17 cellular contexts compared by ENCODE assay signal in genomic region chr5:122412966-122413365, GRCh38.
"Had no signal": no experiment of that assay in that cellular context is flagged by ENCODE, and none has a peak within 500 bp of the region (broad histone marks: within the 10 kb centered on the region; RNA-seq: fewer than 3 reads in every experiment).

No MANE protein-coding gene starts in this region.

- ATAC-seq: activated CD8-positive, alpha-beta T cell treated with anti-CD3 and anti-CD28 coated beads for 36 hours; activated T-cell treated with anti-CD3 and anti-CD28 coated beads, Interleukin-2, amount 50 U/mL, for 72 hours; left cardiac atrium had no signal

- DNase-seq: activated CD8-positive, alpha-beta memory T cell treated with anti-CD3 and anti-CD28 coated beads, Interleukin-2, amount 50 U/mL, for 4 hours; activated CD8-positive, alpha-beta T cell treated with anti-CD3 and anti-CD28 coated beads for 36 hours; activated gamma-delta T cell treated with Interleukin-2 at 50 U/mL for 16 hours; activated naive CD8-positive, alpha-beta T cell treated with anti-CD3 and anti-CD28 coated beads, Interleukin-2, amount 10 ng/mL, durations not matched to agents 7 days and 5 days; activated T-cell treated with anti-CD3 and anti-CD28 coated beads, Interleukin-2, amount 50 U/mL, for 72 hours; aorta; dorsolateral prefrontal cortex; esophagus squamous epithelium; foreskin fibroblast; glutamatergic neuron; immature natural killer cell; left cardiac atrium; midbrain; naive B cell; retina; thyroid gland; uterus had no signal
